Comparison of ENCODE assay signal across 8 cellular contexts in genomic region chr6:164097557-164098398, GRCh38.
DNase-seq lines count a peak whose midpoint lies in the region; ATAC-seq, FAIRE-seq and TF ChIP-seq lines count a peak whose summit lies in the region.

No MANE protein-coding gene starts in this region.

- TF ChIP-seq POLR2A in gastroesophageal sphincter (IDR thresholded peaks at IDR 0.05) = no peak

- no peaks in the 10 kb centered on the region for H3K27me3 Mint-ChIP-seq in activated T-helper 1 cell treated with anti-CD3 and anti-CD28 coated beads, Interleukin-12 subunit alpha, Interleukin-12 subunit beta, Interleukin-2, Interleukin-4 antibody, amounts not matched to agents 30 ng/mL and 10 ng/mL and 1 ng/mL, durations not matched to agents 14 hours and 24 hours and 36 hours (ENCODE audit: insufficient read depth)

- TF ChIP-seq CTCF in GM12865 (IDR thresholded peaks at IDR 0.05; ENCODE audit: insufficient read depth, low read depth, low read length, missing control alignments) (peak; percentile 21), gastroesophageal sphincter (IDR thresholded peaks at IDR 0.05) (no peak)

- no peak overlapping the region for H3K4me3 ChIP-seq in GM12865 (ENCODE audit: low read depth, low read length)
- no peak overlapping the region for H3K4me3 ChIP-seq in gastroesophageal sphincter

- H3K4me1 Mint-ChIP-seq in activated T-helper 1 cell treated with anti-CD3 and anti-CD28 coated beads, Interleukin-12 subunit alpha, Interleukin-12 subunit beta, Interleukin-2, Interleukin-4 antibody, amounts not matched to agents 30 ng/mL and 10 ng/mL and 1 ng/mL, durations not matched to agents 14 hours and 24 hours and 36 hours (ENCODE audit: low read depth) = no peaks in the 10 kb centered on the region

- peak; percentile 67 for ATAC-seq in gastroesophageal sphincter
- ATAC-seq in HG03520 (IDR thresholded peaks at IDR 0.05; ENCODE audit: unreplicated experiment) = no peak

- H3K36me3 Mint-ChIP-seq in activated T-helper 1 cell treated with anti-CD3 and anti-CD28 coated beads, Interleukin-12 subunit alpha, Interleukin-12 subunit beta, Interleukin-2, Interleukin-4 antibody, amounts not matched to agents 30 ng/mL and 10 ng/mL and 1 ng/mL, durations not matched to agents 14 hours and 24 hours and 36 hours (ENCODE audit: low read depth) = no peaks in the 10 kb centered on the region

- peaks cover 0 to 5% (median 0%) of the 10 kb centered on the region in 3 donors for H3K4me1 ChIP-seq in gastroesophageal sphincter

- no peak for TF ChIP-seq EP300 in gastroesophageal sphincter (IDR thresholded peaks at IDR 0.05)

- H3K27ac Mint-ChIP-seq in activated T-helper 1 cell treated with anti-CD3 and anti-CD28 coated beads, Interleukin-12 subunit alpha, Interleukin-12 subunit beta, Interleukin-2, Interleukin-4 antibody, amounts not matched to agents 30 ng/mL and 10 ng/mL and 1 ng/mL, durations not matched to agents 14 hours and 24 hours and 36 hours = no peak overlapping the region

- no peak for DNase-seq in GM12865 (ENCODE audit: low read depth)
- DNase-seq in RCC 7860 (ENCODE audit: low spot score) = peak; percentile 86
- DNase-seq in renal cortical epithelial cell (ENCODE audit: low read depth) = peak; percentile 64
- no peak for DNase-seq in NCI-H1092 (lab: John Stamatoyannopoulos, UW)
- DNase-seq in HK-2 (ENCODE audit: unreplicated experiment) = no peak
- no peak for DNase-seq in activated T-helper 1 cell treated with anti-CD3 and anti-CD28 coated beads, Interleukin-12 subunit alpha, Interleukin-12 subunit beta, Interleukin-2, Interleukin-4 antibody, amounts not matched to agents 30 ng/mL and 10 ng/mL and 1 ng/mL, durations not matched to agents 14 hours and 24 hours and 36 hours (ENCODE audit: low spot score)

- no peaks in the 10 kb centered on the region for H3K9me3 ChIP-seq in gastroesophageal sphincter

- WGBS in gastroesophageal sphincter (ENCODE audit: low coverage in 1 of 2), 2 donors = 49 to 53% methylated on average over 10 of the region's 11 CpGs

- H3K9me3 Mint-ChIP-seq in activated T-helper 1 cell treated with anti-CD3 and anti-CD28 coated beads, Interleukin-12 subunit alpha, Interleukin-12 subunit beta, Interleukin-2, Interleukin-4 antibody, amounts not matched to agents 30 ng/mL and 10 ng/mL and 1 ng/mL, durations not matched to agents 14 hours and 24 hours and 36 hours = no peaks in the 10 kb centered on the region

- intact Hi-C loops in activated T-helper 1 cell treated with anti-CD3 and anti-CD28 coated beads, Interleukin-12 subunit alpha, Interleukin-12 subunit beta, Interleukin-2, Interleukin-4 antibody, amounts not matched to agents 30 ng/mL and 10 ng/mL and 1 ng/mL, durations not matched to agents 14 hours and 24 hours and 36 hours (cut with micrococcal nuclease) = no loop called here

- no peaks in the 10 kb centered on the region for H3K27me3 ChIP-seq in gastroesophageal sphincter

- FAIRE-seq in RCC 7860 (lab: Jason Lieb, UNC) = peak; percentile 89

- no peaks in the 10 kb centered on the region for H3K36me3 ChIP-seq in gastroesophageal sphincter

- H3K27ac ChIP-seq in gastroesophageal sphincter = peak overlapping the region in 2 of 4 donors; percentile 27 to 53

- no peak overlapping the region for H3K4me3 Mint-ChIP-seq in activated T-helper 1 cell treated with anti-CD3 and anti-CD28 coated beads, Interleukin-12 subunit alpha, Interleukin-12 subunit beta, Interleukin-2, Interleukin-4 antibody, amounts not matched to agents 30 ng/mL and 10 ng/mL and 1 ng/mL, durations not matched to agents 14 hours and 24 hours and 36 hours

Comparison
In these comparisons a context has a peak if more than half of its experiments do, and no peak if none do; other contexts are left out.
1. DNase-seq: peak in RCC 7860 (single experiment) and renal cortical epithelial cell (single experiment); none in GM12865 (single experiment), NCI-H1092 (single experiment), HK-2 (single experiment) and activated T-helper 1 cell treated with anti-CD3 and anti-CD28 coated beads, Interleukin-12 subunit alpha, Interleukin-12 subunit beta, Interleukin-2, Interleukin-4 antibody, amounts not matched to agents 30 ng/mL and 10 ng/mL and 1 ng/mL, durations not matched to agents 14 hours and 24 hours and 36 hours (single experiment).